In the genomic region with DNA sequence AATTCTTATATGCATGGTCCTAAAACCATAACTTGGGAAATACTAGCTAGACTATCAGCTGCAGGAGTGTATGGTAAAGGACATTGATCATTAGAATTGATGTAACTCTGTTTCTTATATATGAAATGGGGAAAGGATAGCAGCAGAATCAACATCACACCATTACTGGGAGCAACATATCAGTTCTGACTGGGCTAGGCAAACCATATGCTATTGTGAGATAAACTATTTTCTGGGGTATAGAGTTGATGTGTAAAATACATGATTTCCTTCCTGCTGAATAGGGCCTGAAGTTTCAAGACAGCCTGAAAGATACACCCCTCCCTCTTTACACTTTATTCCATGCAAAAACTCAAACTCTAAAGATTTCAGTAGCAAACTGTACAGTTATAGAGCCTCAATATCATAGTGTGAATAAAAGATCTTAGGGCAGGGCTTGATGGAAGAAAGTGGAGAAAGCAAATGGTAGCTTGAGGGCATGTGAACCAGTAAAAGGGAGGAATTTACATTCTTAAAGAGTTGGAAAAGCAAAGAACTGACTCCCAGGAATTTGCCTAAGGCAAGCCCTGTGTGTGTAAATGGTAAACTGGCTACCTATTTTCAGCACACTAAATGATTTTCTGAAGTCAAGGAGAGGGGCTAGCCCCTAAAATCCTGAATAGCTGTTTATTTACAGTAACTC, we compare ENCODE assay signal across 20 cellular contexts.
DNase-seq lines count a peak whose midpoint lies in the region; ATAC-seq and TF ChIP-seq lines count a peak whose summit lies in the region.
"Had no signal": no experiment of that assay in that cellular context is flagged by ENCODE, and none has a peak within 500 bp of the region (broad histone marks: within the 10 kb centered on the region; RNA-seq: fewer than 3 reads in every experiment).

No MANE protein-coding gene starts in this region.

- BruUV-seq in Panc1 (replicated peaks; lab: Mats Ljungman, UMichigan): no TSS peak

- no peaks in the 10 kb centered on the region for H3K79me2 ChIP-seq in GM23338 (replicated peaks; ENCODE audit: insufficient read depth)
- peaks cover 11% of the 10 kb centered on the region for H3K79me2 ChIP-seq in osteoblast (ENCODE audit: insufficient read depth, low read length)
- H3K79me2 ChIP-seq: parathyroid adenoma had no signal

- H2AFZ ChIP-seq in GM23338: peak overlapping the region; percentile 25; the same call in 1 of the 2 replicates
- H2AFZ ChIP-seq in osteoblast (ENCODE audit: low read length): no peak overlapping the region
- H2AFZ ChIP-seq: parathyroid adenoma had no signal

- in situ Hi-C loops in Panc1 (cut with HindIII; ENCODE audit: low pct_unique_long_range_greater_than_20kb, low sequenced_read_pairs): no loop called here

- POLR2A ChIA-PET in Panc1 (lab: Charles Lee): no interaction called here

- H3K27ac ChIP-seq in GM23338 (ENCODE audit: low read depth) (peak overlapping the region; percentile 27), Panc1 (ENCODE audit: low read length) (peak overlapping the region; percentile 36; the same call in 1 of the 2 replicates), osteoblast (ENCODE audit: low read depth, low read length) (no peak overlapping the region), uterus (no peak overlapping the region)
- H3K27ac ChIP-seq: parathyroid adenoma, suprapubic skin, VCaP had no signal

- CTCF ChIA-PET in Panc1 (lab: Charles Lee): interaction anchor here (0.8 kb wide), 1 partner anchor 9 kb away, joined by 4 read pairs; no protein-coding TSS in a partner anchor

- no peak overlapping the region for H3K4me3 ChIP-seq in GM23338
- no peak overlapping the region for H3K4me3 ChIP-seq in Panc1 (ENCODE audit: low read depth in 2 of 2, low read length in 2 of 2)
- H3K4me3 ChIP-seq in epithelial cell of esophagus (ENCODE audit: low read length): no peak overlapping the region
- H3K4me3 ChIP-seq in osteoblast (ENCODE audit: insufficient read depth, low read length): no peak overlapping the region
- H3K4me3 ChIP-seq in uterus: no peak overlapping the region
- H3K4me3 ChIP-seq: suprapubic skin had no signal

- H3K9me3 ChIP-seq in Panc1 (ENCODE audit: control insufficient read depth, insufficient read depth, low read depth, low read length) (no peaks in the 10 kb centered on the region), osteoblast (ENCODE audit: low read depth, low read length) (no peaks in the 10 kb centered on the region), uterus (no peaks in the 10 kb centered on the region)
- H3K9me3 ChIP-seq: suprapubic skin had no signal

- no peaks in the 10 kb centered on the region for H3K27me3 ChIP-seq in GM23338 (ENCODE audit: insufficient read depth)
- no peaks in the 10 kb centered on the region for H3K27me3 ChIP-seq in Panc1 (ENCODE audit: control insufficient read depth, insufficient read depth, low read length)
- H3K27me3 ChIP-seq in osteoblast (ENCODE audit: insufficient read depth, low read length): no peaks in the 10 kb centered on the region
- H3K27me3 ChIP-seq in uterus: no peaks in the 10 kb centered on the region
- H3K27me3 ChIP-seq: suprapubic skin had no signal

- intact Hi-C loops in Panc1 (cut with micrococcal nuclease; ENCODE audit: unreplicated experiment): no loop called here
- intact Hi-C loops in uterus (cut with DNase I; ENCODE audit: low total_unique reads): no loop called here

- H3K36me3 ChIP-seq in GM23338 (ENCODE audit: insufficient read depth) (no peaks in the 10 kb centered on the region), Panc1 (ENCODE audit: control insufficient read depth, insufficient read depth, low read length) (no peaks in the 10 kb centered on the region), osteoblast (ENCODE audit: insufficient read depth, low read length) (no peaks in the 10 kb centered on the region), uterus (no peaks in the 10 kb centered on the region)
- H3K36me3 ChIP-seq: suprapubic skin had no signal

- H3K4me2 ChIP-seq in GM23338 (0 out of 2 replicates have a peak overlapping the region, but pooled peaks have one; percentile 31), osteoblast (ENCODE audit: insufficient read depth, low read length) (no peak overlapping the region)

- H3K4me1 ChIP-seq in GM23338 (ENCODE audit: insufficient read depth) (peaks cover 31% of the 10 kb centered on the region), Panc1 (ENCODE audit: control insufficient read depth, insufficient read depth, low read length) (peaks cover 23% of the 10 kb centered on the region), osteoblast (ENCODE audit: insufficient read depth, low read length) (peaks cover 21% of the 10 kb centered on the region), uterus (no peaks in the 10 kb centered on the region)
- H3K4me1 ChIP-seq: suprapubic skin had no signal

- DNase-seq in GM23338 (ENCODE audit: low spot score): peak; percentile 42
- no peak for DNase-seq in Panc1 (ENCODE audit: low read depth, low spot score)
- DNase-seq in epithelial cell of esophagus (ENCODE audit: low read depth): peak; percentile 28
- peak; percentile 42 for DNase-seq in osteoblast (ENCODE audit: insufficient read length, low spot score, missing footprints)
- no peak for DNase-seq in NOMO-1 treated with dmso at 0.1 percent for 144 hours (lab: John Stamatoyannopoulos, UW; ENCODE audit: unreplicated experiment)
- DNase-seq in uterus: no peak
- no peak for DNase-seq in SKM-1 treated with dmso at 0.1 percent for 144 hours (lab: John Stamatoyannopoulos, UW; ENCODE audit: unreplicated experiment)
- DNase-seq: activated CD4-positive, alpha-beta T cell treated with anti-CD3 and anti-CD28 coated beads, Interleukin-2, amount 50 U/mL, for 1 hour; activated CD8-positive, alpha-beta memory T cell treated with anti-CD3 and anti-CD28 coated beads, Interleukin-2, amount 50 U/mL, for 4 hours; CD4-positive, CD25-positive, alpha-beta regulatory T cell; DMS153; NCI-H2107; NCI-H524; SHP77; T-helper 1 cell had no signal

- H4K20me1 ChIP-seq in GM23338 (replicated peaks; ENCODE audit: insufficient read depth): no peaks in the 10 kb centered on the region
- H4K20me1 ChIP-seq in osteoblast (ENCODE audit: insufficient read depth, low read length): no peaks in the 10 kb centered on the region

- H3K9me3 Mint-ChIP-seq in GM23338: no peaks in the 10 kb centered on the region
- H3K9me3 Mint-ChIP-seq: activated T-helper 2 cell treated with anti-CD3 and anti-CD28 coated beads, Interferon-gamma antibody, Interleukin-2, Interleukin-4, amounts not matched to agents 10 μg/mL and 5 μg/mL and 100 μg/mL, durations not matched to agents 14 hours and 24 hours and 36 hours; brain had no signal

- H3K27me3 Mint-ChIP-seq in GM23338 (ENCODE audit: insufficient read depth, low read depth, poor library complexity): peaks cover 2% of the 10 kb centered on the region
- H3K27me3 Mint-ChIP-seq: brain; CD4-positive, CD25-positive, alpha-beta regulatory T cell had no signal

- H3K9me2 ChIP-seq in GM23338 (ENCODE audit: insufficient read depth): peaks cover 6% of the 10 kb centered on the region; the same call in 1 of the 2 replicates

- TF ChIP-seq POLR2A in uterus (IDR thresholded peaks at IDR 0.05): no peak

- TF ChIP-seq CTCF in GM23338 (conservative IDR thresholded peaks at IDR 0.05; ENCODE audit: low read depth in 2 of 2): no peak
- TF ChIP-seq CTCF in Panc1 (IDR thresholded peaks at IDR 0.05): no peak
- no peak for TF ChIP-seq CTCF in epithelial cell of esophagus (IDR thresholded peaks at IDR 0.05; ENCODE audit: insufficient read depth, low read depth, low read length, missing control alignments)
- TF ChIP-seq CTCF in osteoblast (IDR thresholded peaks at IDR 0.05; ENCODE audit: extremely low read depth, low read depth, low read length): no peak
- no peak for TF ChIP-seq CTCF in uterus (IDR thresholded peaks at IDR 0.05)

- H3K4me3 Mint-ChIP-seq in GM23338: no peak overlapping the region
- H3K4me3 Mint-ChIP-seq: brain; CD4-positive, CD25-positive, alpha-beta regulatory T cell had no signal

- no peak overlapping the region for H3K27ac Mint-ChIP-seq in GM23338
- H3K27ac Mint-ChIP-seq: activated T-helper 2 cell treated with anti-CD3 and anti-CD28 coated beads, Interferon-gamma antibody, Interleukin-2, Interleukin-4, amounts not matched to agents 10 μg/mL and 5 μg/mL and 100 μg/mL, durations not matched to agents 14 hours and 24 hours and 36 hours; brain had no signal

- no peaks in the 10 kb centered on the region for H3F3A ChIP-seq in GM23338 (replicated peaks; ENCODE audit: low read depth)

- peaks cover 16% of the 10 kb centered on the region for H3K4me1 Mint-ChIP-seq in GM23338
- H3K4me1 Mint-ChIP-seq: CD4-positive, CD25-positive, alpha-beta regulatory T cell had no signal

- peak; percentile 75 for ATAC-seq in GM23338
- no peak for ATAC-seq in Panc1

- H3K36me3 Mint-ChIP-seq in GM23338 (ENCODE audit: low read depth): no peaks in the 10 kb centered on the region
- H3K36me3 Mint-ChIP-seq: CD4-positive, CD25-positive, alpha-beta regulatory T cell had no signal

TF ChIP-seq in GM23338, 12 proteins besides CTCF, POLR2A, EP300 and RAD21 (continues in another document):
- TF ChIP-seq ETS1 (IDR thresholded peaks at IDR 0.05) (no peak), JUNB (IDR thresholded peaks at IDR 0.05; ENCODE audit: unreplicated experiment) (no peak), EZH2 (IDR thresholded peaks at IDR 0.05; ENCODE audit: low read depth, unreplicated experiment) (no peak), NANOG (IDR thresholded peaks at IDR 0.05; ENCODE audit: borderline replicate concordance) (no peak)

Comparison
In these comparisons a context has a peak if more than half of its experiments do, and no peak if none do; other contexts are left out.
1. DNase-seq: peak in GM23338 (single experiment), epithelial cell of esophagus (single experiment) and osteoblast (single experiment); none in Panc1 (single experiment), NOMO-1 treated with dmso at 0.1 percent for 144 hours (single experiment), uterus (0 of 2) and SKM-1 treated with dmso at 0.1 percent for 144 hours (single experiment).
2. H3K27ac ChIP-seq: peak in GM23338 (single experiment) and Panc1 (single experiment); none in osteoblast (single experiment) and uterus (0 of 2).